In the genomic region with DNA sequence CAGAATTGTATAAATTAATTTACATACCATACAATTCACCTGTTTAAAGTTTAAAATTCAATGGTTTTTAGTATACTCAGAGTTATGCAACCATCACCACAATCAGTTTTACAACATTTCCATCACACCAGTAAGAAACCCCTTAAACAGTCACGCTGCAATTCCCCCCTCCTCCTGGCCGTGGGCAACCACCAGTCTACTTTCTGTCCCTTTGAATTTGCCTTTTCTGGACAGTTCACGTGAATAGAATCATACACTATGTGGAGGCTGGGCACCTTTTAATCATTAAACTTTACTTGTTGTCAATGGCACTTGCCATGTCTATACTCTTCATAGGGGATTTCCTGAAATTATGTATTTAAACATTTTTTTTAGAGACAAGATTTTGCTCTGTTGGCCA, we compare ENCODE assay signal across 14 cellular contexts. TPM values are rescaled to one million over a fixed set of nuclear protein-coding genes. Genes with fewer than 3 reads are reported as not detected.
DNase-seq lines count a peak whose midpoint lies in the region; ATAC-seq and TF ChIP-seq lines count a peak whose summit lies in the region.
"Had no signal": no experiment of that assay in that cellular context is flagged by ENCODE, and none has a peak within 500 bp of the region (broad histone marks: within the 10 kb centered on the region; RNA-seq: fewer than 3 reads in every experiment).

No MANE protein-coding gene starts in this region.

- ATAC-seq in GM18909 (IDR thresholded peaks at IDR 0.05; ENCODE audit: poor library complexity, unreplicated experiment): peak; percentile 96
- peak; percentile 90 for ATAC-seq in GM21825 (IDR thresholded peaks at IDR 0.05; ENCODE audit: unreplicated experiment)
- ATAC-seq in HG03521 (IDR thresholded peaks at IDR 0.05; ENCODE audit: unreplicated experiment): peak; percentile 44
- ATAC-seq: left lobe of liver; natural killer cell treated with Interleukin-12 subunit alpha and Interleukin-12 subunit beta and Interleukin-15 and Interleukin-18, amount 100 ng/mL, for 72 hours had no signal

- H3K4me3 ChIP-seq in foreskin fibroblast (ENCODE audit: low read depth in 1 of 2, low read length in 2 of 2): no peak overlapping the region
- H3K4me3 ChIP-seq: skin epidermis had no signal

- DNase-seq in renal cortical epithelial cell (ENCODE audit: low read depth) (peak; percentile 56), NCI-H2196 (lab: John Stamatoyannopoulos, UW; ENCODE audit: unreplicated experiment) (no peak), foreskin fibroblast (no peak), NCI-H2081 treated with DMSO at 0.1 percent for 48 hours (lab: John Stamatoyannopoulos, UW) (no peak)
- DNase-seq in activated CD4-positive, alpha-beta T cell treated with anti-CD3 and anti-CD28 coated beads for 4 hours: no peak
- DNase-seq: activated effector memory CD4-positive, alpha-beta T cell treated with Interleukin-2 at 50 U/mL for 16 hours; NCI-H1417; NK-92 treated with Interleukin-12 subunit alpha and Interleukin-12 subunit beta, amount 100 ng/mL, for 24 hours had no signal

- no peak for TF ChIP-seq CTCF in foreskin fibroblast (IDR thresholded peaks at IDR 0.05; ENCODE audit: low read depth, low read length)

RNA-seq across cellular contexts. Expression of gene SWAP70, which starts 20.1 kb away (rescaled TPM):
- 29.2 and 42.7 TPM in 2 replicates for total RNA-seq in renal cortical epithelial cell

Comparison
In these comparisons a context has a peak if more than half of its experiments do, and no peak if none do; other contexts are left out.
1. ATAC-seq: peak in every context shown above with its lines; median percentile 96 in GM18909; 90 in GM21825; 44 in HG03521.